In the genomic region with DNA sequence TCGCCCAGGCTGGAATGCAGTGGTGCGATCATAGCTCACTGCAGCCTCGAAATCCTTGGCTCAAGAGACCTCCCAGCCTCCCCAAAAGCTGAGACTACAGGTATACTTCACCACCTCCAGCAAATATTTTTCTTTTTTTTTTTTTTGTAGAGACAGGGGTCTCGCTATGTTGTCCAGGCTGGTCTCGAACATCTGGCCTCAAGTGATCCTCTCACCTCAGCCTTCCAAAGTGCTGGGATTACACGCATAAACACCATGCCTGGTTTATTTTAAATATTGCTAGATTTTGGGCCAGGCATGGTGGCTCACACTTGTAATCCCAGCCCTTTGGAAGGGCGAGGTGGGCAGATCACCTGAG, we compare ENCODE assay signal across 9 cellular contexts. TPM values are rescaled to one million over a fixed set of nuclear protein-coding genes. Genes with fewer than 3 reads are reported as not detected.
DNase-seq lines count a peak whose midpoint lies in the region; ATAC-seq, FAIRE-seq and TF ChIP-seq lines count a peak whose summit lies in the region.
"Had no signal": no experiment of that assay in that cellular context is flagged by ENCODE, and none has a peak within 500 bp of the region (broad histone marks: within the 10 kb centered on the region; RNA-seq: fewer than 3 reads in every experiment).

No MANE protein-coding gene starts in this region.

- no peak for TF ChIP-seq CTCF in AG04450 (IDR thresholded peaks at IDR 0.05; ENCODE audit: low read depth, low read length)
- no peak for TF ChIP-seq CTCF in H1 (IDR thresholded peaks at IDR 0.05; ENCODE audit: control extremely low read depth in 1 of 3, insufficient read depth in 1 of 3, low read depth in 1 of 3, low read length in 3 of 3)

- TF ChIP-seq EP300 in H1 (IDR thresholded peaks at IDR 0.05; ENCODE audit: borderline replicate concordance in 1 of 2, low read depth in 2 of 2, low read length in 2 of 2): no peak

- TF ChIP-seq RAD21 in H1 (IDR thresholded peaks at IDR 0.05 in 1 of 2, conservative IDR thresholded peaks at IDR 0.05 in 1 of 2; ENCODE audit: low read depth in 2 of 2, low read length in 2 of 2): no peak

- no peak overlapping the region for H3K23ac ChIP-seq in H1 (ENCODE audit: insufficient read length)

- H3K9me3 ChIP-seq in AG04450 (ENCODE audit: control insufficient read depth, insufficient read depth, low read length) (no peaks in the 10 kb centered on the region; the same call in 1 of the 2 replicates), KOPT-K1 (ENCODE audit: insufficient read depth, low read length, poor library complexity, severe bottlenecking) (no peaks in the 10 kb centered on the region), H1 (ENCODE audit: insufficient read depth in 2 of 2, low read depth in 1 of 2, low read length in 1 of 2) (no peaks in the 10 kb centered on the region), neuron (ENCODE audit: low read length) (no peaks in the 10 kb centered on the region)

- H3K27ac ChIP-seq in AG04450 (ENCODE audit: low read depth, low read length): peak overlapping the region; percentile 89
- H3K27ac ChIP-seq in KOPT-K1 (ENCODE audit: low read depth, low read length, poor library complexity, severe bottlenecking): peak overlapping the region; percentile 65
- H3K27ac ChIP-seq in H1 (ENCODE audit: low read depth, low read length): no peak overlapping the region

- no peak overlapping the region for H2BK12ac ChIP-seq in H1 (ENCODE audit: low read depth, low read length)

- H3K4me1 ChIP-seq in H1 (replicated peaks in 1 of 4; ENCODE audit: control insufficient read depth in 3 of 4, insufficient read depth in 4 of 4, low read length in 3 of 4) (peaks cover 0 to 4% (median 2%) of the 10 kb centered on the region in 4 experiments; a peak in 2 of 7 replicates), neuron (ENCODE audit: insufficient read depth, low read length) (peaks cover 19% of the 10 kb centered on the region)

- peak overlapping the region; percentile 1; the same call in 1 of the 2 replicates for H2BK20ac ChIP-seq in H1 (ENCODE audit: low read length)

- H4K91ac ChIP-seq in H1 (replicated peaks; ENCODE audit: insufficient read length, low read length): peak overlapping the region; percentile 52

- peak overlapping the region; percentile 52 for H3K4me3 ChIP-seq in AG04450 (ENCODE audit: low read depth, low read length)
- peak overlapping the region in 3 of 4 experiments; percentile 7 to 83 (median 80); a peak in 4 of 8 replicates for H3K4me3 ChIP-seq in H1 (ENCODE audit: extremely low read depth in 1 of 4, insufficient read depth in 2 of 4, low read depth in 3 of 4, low read length in 4 of 4)
- H3K4me3 ChIP-seq in neuron (ENCODE audit: low read length): peak overlapping the region; percentile 54

- CTCF ChIA-PET in AG04450 (lab: Charles Lee) (interaction anchor here (0.6 to 8.5 kb wide), 20 partner anchors 10 to 902 kb away, joined by 3 to 83 read pairs (median 5); partner anchors contain the start of gene UBC), H1 (lab: Charles Lee; ENCODE audit: partially characterized antibody) (interaction anchor here (0.6 to 13.3 kb wide), 11 partner anchors 9 to 379 kb away, joined by 3 to 141 read pairs (median 6); partner anchors contain the start of gene AACS)

- intact Hi-C loops in left colon (cut with DNase I, micrococcal nuclease): no loop called here

- H3K27me3 ChIP-seq in AG04450 (ENCODE audit: control insufficient read depth, insufficient read depth, low read length) (no peaks in the 10 kb centered on the region), H1 (replicated peaks in 1 of 4; ENCODE audit: control insufficient read depth in 3 of 4, extremely low read depth in 1 of 4, insufficient read depth in 3 of 4, low read length in 3 of 4) (no peaks in the 10 kb centered on the region), neuron (ENCODE audit: insufficient read depth, low read length) (no peaks in the 10 kb centered on the region)

- H3K79me2 ChIP-seq in H1 (ENCODE audit: control insufficient read depth in 1 of 2, insufficient read depth in 2 of 2, low read length in 2 of 2): no peaks in the 10 kb centered on the region

- no peak for DNase-seq in AG04450 (ENCODE audit: low read depth, low spot score)
- DNase-seq in H1 (ENCODE audit: low read depth in 1 of 2, low spot score in 2 of 2): no peak
- no peak for DNase-seq in left colon
- DNase-seq in SKM-1 (lab: John Stamatoyannopoulos, UW; ENCODE audit: unreplicated experiment): no peak
- DNase-seq: NCI-H2171 treated with DMSO at 0.1 percent for 48 hours had no signal

- H3K4me2 ChIP-seq in H1 (ENCODE audit: insufficient read depth in 1 of 2, low read depth in 2 of 2, low read length in 2 of 2): peak overlapping the region; percentile 74 to 94

- H3K36me3 ChIP-seq in KOPT-K1 (ENCODE audit: insufficient read depth, low read length): peaks cover 33% of the 10 kb centered on the region
- H3K36me3 ChIP-seq in H1 (ENCODE audit: control insufficient read depth in 2 of 4, insufficient read depth in 4 of 4, low read length in 3 of 4): peaks cover 0 to 3% (median 0%) of the 10 kb centered on the region in 4 experiments; a peak in 2 of 8 replicates
- H3K36me3 ChIP-seq in neuron (ENCODE audit: insufficient read depth, low read length): peaks cover 4% of the 10 kb centered on the region

- H4K20me1 ChIP-seq in H1 (replicated peaks in 1 of 2; ENCODE audit: control insufficient read depth in 1 of 2, insufficient read depth in 2 of 2, low read length in 2 of 2): no peaks in the 10 kb centered on the region

- no peak overlapping the region for H3K56ac ChIP-seq in H1 (replicated peaks; ENCODE audit: insufficient read length, low read depth, low read length)

- no peak overlapping the region for H3K9ac ChIP-seq in H1 (replicated peaks in 1 of 4; ENCODE audit: extremely low read depth in 1 of 4, low read depth in 3 of 4, low read length in 3 of 4)

- H4K5ac ChIP-seq in H1 (ENCODE audit: insufficient read length, low read depth, low read length): no peak overlapping the region

- no peak overlapping the region for H3K14ac ChIP-seq in H1 (ENCODE audit: insufficient read length)

- no peak overlapping the region for H2BK15ac ChIP-seq in H1 (ENCODE audit: low read length)

- TF ChIP-seq POLR2A in H1 (IDR thresholded peaks at IDR 0.05; ENCODE audit: control extremely low read depth in 1 of 2, low read depth in 2 of 2, low read length in 2 of 2): no peak

- WGBS in H1 (ENCODE audit: extremely low coverage in 1 of 2, insufficient coverage in 1 of 2, insufficient read length in 1 of 2, insufficient replicate concordance in 2 of 2, low coverage in 1 of 2, low lambda C conversion rate in 2 of 2, missing lambda C conversion rate in 1 of 2), 2 experiments: 76% methylated on average over 7 of the region's 7 CpGs; no CpG with 5 or more reads in 1 of the 2 experiments

- H2AK5ac ChIP-seq in H1 (ENCODE audit: low read depth, low read length): no peak overlapping the region

- no peak for ATAC-seq in HG03025 (IDR thresholded peaks at IDR 0.05; ENCODE audit: low FRiP score, unreplicated experiment)
- ATAC-seq in left colon: no peak
- no peak for ATAC-seq in GM19467 (IDR thresholded peaks at IDR 0.05; ENCODE audit: unreplicated experiment)

- FAIRE-seq in H1 (lab: Jason Lieb, UNC): no peak

- H2BK5ac ChIP-seq in H1 (ENCODE audit: low read depth, low read length): peak overlapping the region; percentile 57; the same call in 1 of the 2 replicates

- H2AFZ ChIP-seq in H1 (ENCODE audit: low read length) (no peak overlapping the region), neuron (ENCODE audit: low read depth, low read length) (no peak overlapping the region)

- H3K4ac ChIP-seq in H1 (replicated peaks; ENCODE audit: insufficient read length, low read depth, low read length): peak overlapping the region; percentile 74

- no peak overlapping the region for H4K8ac ChIP-seq in H1 (ENCODE audit: extremely low read depth, insufficient read depth, low read length)

- POLR2A ChIA-PET in AG04450 (lab: Yijun Ruan, JAX) (interaction anchor here (0.8 to 3.9 kb wide), 5 partner anchors 16 to 36 kb away, joined by 3 to 65 read pairs (median 6); partner anchors contain the start of gene UBC), H1 (lab: Charles Lee; ENCODE audit: partially characterized antibody) (interaction anchor here (2.0 to 12.1 kb wide), 4 partner anchors 11 to 30 kb away, joined by 6 to 250 read pairs (median 16); partner anchors contain the start of gene UBC)

- no peak overlapping the region for H2BK120ac ChIP-seq in H1 (replicated peaks; ENCODE audit: low read depth, low read length)

- peaks cover 4% of the 10 kb centered on the region; the same call in 1 of the 2 replicates for H3K23me2 ChIP-seq in H1 (ENCODE audit: low read depth, low read length)

- H3K79me1 ChIP-seq in H1 (ENCODE audit: low read depth, low read length): no peaks in the 10 kb centered on the region; the same call in 1 of the 2 replicates

- no peak overlapping the region for H3K18ac ChIP-seq in H1 (ENCODE audit: extremely low read depth, low read length)

RNA-seq across cellular contexts. Expression of gene UBC, which starts 26.7 kb away (rescaled TPM):
- 1,376 and 1,684 TPM in 2 replicates for polyA plus RNA-seq in AG04450 (2011; rRNA removed)
- polyA minus RNA-seq in AG04450 (2011; rRNA and poly(A)+ RNA removed): 815 and 985 TPM in 2 replicates
- 559 and 571 TPM in 2 replicates for total RNA-seq in H1 (2021; fragmentation: NEBNext Ultra II Directional; extraction: Animal tissue kit (Norgen Biotek cat#: 25700))
- polyA plus RNA-seq in H1 (2011; rRNA removed): 366 and 749 TPM in 2 replicates
- 933 TPM for polyA plus RNA-seq in H1 (2011; cell fraction: cytosol; rRNA removed)
- 730 TPM for polyA plus RNA-seq in H1 (2011; cell fraction: nucleus; rRNA removed)
- polyA plus RNA-seq in H1 (2012, experiment 1 of 2): 760 to 816 TPM (median 784 TPM) in 4 replicates
- 361 TPM for polyA plus RNA-seq in H1 (2012, experiment 2 of 2)
- polyA plus RNA-seq in H1 (2013, experiment 1 of 2): 525 TPM
- 524 TPM for polyA plus RNA-seq in H1 (2013, experiment 2 of 2)
- polyA minus RNA-seq in H1 (2011; rRNA and poly(A)+ RNA removed): 622 and 655 TPM in 2 replicates
- 263 TPM for polyA minus RNA-seq in H1 (2011; cell fraction: cytosol; rRNA and poly(A)+ RNA removed)
- 233 TPM for polyA minus RNA-seq in H1 (2011; cell fraction: nucleus; rRNA and poly(A)+ RNA removed)
- total RNA-seq in left colon: 1,000 to 10,000 TPM; 1,187 to 1,359 TPM

RNA-seq across cellular contexts. Expression of gene DHX37, which starts 47.8 kb away (rescaled TPM):
- polyA plus RNA-seq in AG04450 (2011; rRNA removed) (6.3 and 7.5 TPM in 2 replicates), H1 (2011; rRNA removed) (17.0 and 30.5 TPM in 2 replicates)
- 18.4 and 22.0 TPM in 2 replicates for polyA minus RNA-seq in AG04450 (2011; rRNA and poly(A)+ RNA removed)
- total RNA-seq in H1 (2021; fragmentation: NEBNext Ultra II Directional; extraction: Animal tissue kit (Norgen Biotek cat#: 25700)): 46.2 and 47.3 TPM in 2 replicates
- polyA plus RNA-seq in H1 (2011; cell fraction: cytosol; rRNA removed): 18.7 TPM
- polyA plus RNA-seq in H1 (2011; cell fraction: nucleus; rRNA removed): 50.5 TPM
- 26.1 to 33.7 TPM (median 30.3 TPM) in 4 replicates for polyA plus RNA-seq in H1 (2012, experiment 1 of 2)
- 33.1 TPM for polyA plus RNA-seq in H1 (2012, experiment 2 of 2)
- 17.9 TPM for polyA plus RNA-seq in H1 (2013, experiment 1 of 2)
- 16.1 TPM for polyA plus RNA-seq in H1 (2013, experiment 2 of 2)
- polyA minus RNA-seq in H1 (2011; rRNA and poly(A)+ RNA removed): 22.0 and 23.8 TPM in 2 replicates
- 22.6 TPM for polyA minus RNA-seq in H1 (2011; cell fraction: cytosol; rRNA and poly(A)+ RNA removed)
- polyA minus RNA-seq in H1 (2011; cell fraction: nucleus; rRNA and poly(A)+ RNA removed): 29.6 TPM
- 10 to 100 TPM; 13.9 to 18.0 TPM for total RNA-seq in left colon

RNA-seq across cellular contexts. Expression of gene BRI3BP, which starts 52.3 kb away (rescaled TPM):
- 2.6 and 2.9 TPM in 2 replicates for polyA plus RNA-seq in AG04450 (2011; rRNA removed)
- 2.8 and 3.4 TPM in 2 replicates for polyA minus RNA-seq in AG04450 (2011; rRNA and poly(A)+ RNA removed)
- total RNA-seq in H1 (2021; fragmentation: NEBNext Ultra II Directional; extraction: Animal tissue kit (Norgen Biotek cat#: 25700)): 13.4 and 14.2 TPM in 2 replicates
- polyA plus RNA-seq in H1 (2011; rRNA removed): 5.0 and 5.4 TPM in 2 replicates
- polyA plus RNA-seq in H1 (2011; cell fraction: cytosol; rRNA removed): 4.6 TPM
- polyA plus RNA-seq in H1 (2011; cell fraction: nucleus; rRNA removed): 3.0 TPM
- polyA plus RNA-seq in H1 (2012, experiment 1 of 2): 5.2 to 6.8 TPM (median 5.7 TPM) in 4 replicates
- 2.8 TPM for polyA plus RNA-seq in H1 (2012, experiment 2 of 2)
- 11.2 TPM for polyA plus RNA-seq in H1 (2013, experiment 1 of 2)
- 12.8 TPM for polyA plus RNA-seq in H1 (2013, experiment 2 of 2)
- polyA minus RNA-seq in H1 (2011; rRNA and poly(A)+ RNA removed): 7.6 and 9.6 TPM in 2 replicates
- 6.7 TPM for polyA minus RNA-seq in H1 (2011; cell fraction: cytosol; rRNA and poly(A)+ RNA removed)
- 5.4 TPM for polyA minus RNA-seq in H1 (2011; cell fraction: nucleus; rRNA and poly(A)+ RNA removed)
- 10 to 100 TPM; 42.1 to 49.1 TPM for total RNA-seq in left colon
